ENCODE assay signal across 31 cellular contexts in the genomic region with DNA sequence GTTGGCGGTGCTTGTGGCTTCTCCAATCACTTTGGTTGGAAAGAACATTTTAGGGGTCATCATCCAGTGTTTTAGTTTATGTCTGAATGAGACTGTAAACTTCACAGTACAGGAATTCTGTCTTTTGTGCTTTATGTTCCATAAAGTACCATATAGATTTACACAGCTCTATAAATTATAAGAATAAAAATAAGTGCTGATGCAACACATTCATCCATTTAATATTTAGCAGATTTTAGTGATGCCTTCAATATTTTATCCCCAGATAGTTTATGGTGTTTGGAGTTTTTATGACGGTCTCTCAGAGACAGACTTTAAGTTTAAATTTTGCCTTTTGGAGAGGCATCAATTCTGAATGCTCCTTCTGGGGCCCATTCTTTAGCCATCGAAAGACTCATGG.
"Had no signal": no experiment of that assay in that cellular context is flagged by ENCODE, and none has a peak within 500 bp of the region (broad histone marks: within the 10 kb centered on the region; RNA-seq: fewer than 3 reads in every experiment).

No MANE protein-coding gene starts in this region.

- H3K9me3 Mint-ChIP-seq: naive thymus-derived CD8-positive, alpha-beta T cell; natural killer cell treated with Interleukin-12 subunit alpha and Interleukin-12 subunit beta and Interleukin-15 and Interleukin-18, amount 100 ng/mL, for 72 hours; neural progenitor cell; stimulated activated memory B cell treated with anti-CD40 and anti-IgM and Interleukin-4, amounts not matched to agents 10 μg/mL and 1 μg/mL and 100 μg/mL, for 72 hours; stimulated activated naive CD8-positive, alpha-beta T cell treated with anti-CD3 and anti-CD28 coated beads, Interleukin-15, amount 100 ng/mL, for 72 hours; type B pancreatic cell had no signal

- H3K27me3 ChIP-seq: neural progenitor cell, ovary, spleen, suprapubic skin, testis, tibial artery, transverse colon, upper lobe of right lung, uterus had no signal

- H3K9me3 ChIP-seq: ovary, psoas muscle, spleen, suprapubic skin, testis, tibial artery, transverse colon, upper lobe of right lung, uterus had no signal

- H3K27me3 Mint-ChIP-seq: progenitor cell of endocrine pancreas; stimulated activated memory B cell treated with anti-CD40 and anti-IgM and Interleukin-4, amounts not matched to agents 10 μg/mL and 1 μg/mL and 100 μg/mL, for 72 hours; stimulated activated naive CD8-positive, alpha-beta T cell treated with anti-CD3 and anti-CD28 coated beads, Interleukin-15, amount 100 ng/mL, for 72 hours had no signal

- H2AFZ ChIP-seq: neural progenitor cell, parathyroid adenoma had no signal

- DNase-seq: naive thymus-derived CD8-positive, alpha-beta T cell; occipital lobe; ovary; posterior cingulate gyrus; psoas muscle; right cardiac atrium; spleen; stimulated activated CD4-positive, alpha-beta T cell treated with anti-CD3 and anti-CD28 coated beads, Interleukin-12 subunit alpha, Interleukin-12 subunit beta, amount 100 ng/mL, for 4 hours; stimulated activated CD4-positive, alpha-beta T cell treated with anti-CD3 and anti-CD28 coated beads, Interleukin-1b, Interleukin-23, amount 100 ng/mL, for 48 hours; stimulated activated CD4-positive, alpha-beta T cell treated with anti-CD3 and anti-CD28 coated beads, Interleukin-4, amount 100 ng/mL, for 1 hour; stimulated activated CD4-positive, alpha-beta T cell treated with anti-CD3 and anti-CD28 coated beads, Interleukin-4, amount 100 ng/mL, for 4 hours; stimulated activated CD8-positive, alpha-beta memory T cell treated with anti-CD3 and anti-CD28 coated beads, Interleukin-4, amount 100 ng/mL, for 48 hours; stimulated activated naive CD4-positive, alpha-beta T cell; stimulated activated naive CD8-positive, alpha-beta T cell treated with anti-CD3 and anti-CD28 coated beads, Interleukin-15, amount 100 ng/mL, for 72 hours; stimulated activated naive CD8-positive, alpha-beta T cell treated with anti-CD3 and anti-CD28 coated beads, Interleukin-15, Interleukin-2, amounts not matched to agents 100 U/mL and 50 U/mL, for 24 hours; substantia nigra; testis; tibial artery; transverse colon; upper lobe of right lung; uterus had no signal

- H3K9ac ChIP-seq: neural progenitor cell, parathyroid adenoma had no signal

- ATAC-seq: naive thymus-derived CD8-positive, alpha-beta T cell; natural killer cell treated with Interleukin-12 subunit alpha and Interleukin-12 subunit beta and Interleukin-15 and Interleukin-18, amount 100 ng/mL, for 72 hours; psoas muscle; right cardiac atrium; sciatic nerve; stimulated activated memory B cell treated with anti-CD40 and anti-IgM and Interleukin-4, amounts not matched to agents 10 μg/mL and 1 μg/mL and 100 μg/mL, for 72 hours; stimulated activated naive CD8-positive, alpha-beta T cell treated with anti-CD3 and anti-CD28 coated beads, Interleukin-15, amount 100 ng/mL, for 72 hours; stimulated activated naive CD8-positive, alpha-beta T cell treated with anti-CD3 and anti-CD28 coated beads, Interleukin-15, Interleukin-2, amounts not matched to agents 100 U/mL and 50 U/mL, for 24 hours; upper lobe of right lung had no signal

- H3K36me3 Mint-ChIP-seq: naive thymus-derived CD8-positive, alpha-beta T cell; natural killer cell treated with Interleukin-12 subunit alpha and Interleukin-12 subunit beta and Interleukin-15 and Interleukin-18, amount 100 ng/mL, for 72 hours; neural progenitor cell; stimulated activated memory B cell treated with anti-CD40 and anti-IgM and Interleukin-4, amounts not matched to agents 10 μg/mL and 1 μg/mL and 100 μg/mL, for 72 hours; type B pancreatic cell had no signal

- H3K4me3 Mint-ChIP-seq: naive thymus-derived CD8-positive, alpha-beta T cell; natural killer cell treated with Interleukin-12 subunit alpha and Interleukin-12 subunit beta and Interleukin-15 and Interleukin-18, amount 100 ng/mL, for 72 hours; neural progenitor cell; stimulated activated memory B cell treated with anti-CD40 and anti-IgM and Interleukin-4, amounts not matched to agents 10 μg/mL and 1 μg/mL and 100 μg/mL, for 72 hours; stimulated activated naive CD8-positive, alpha-beta T cell treated with anti-CD3 and anti-CD28 coated beads, Interleukin-15, amount 100 ng/mL, for 72 hours; type B pancreatic cell had no signal

- H3K36me3 ChIP-seq: neural progenitor cell, ovary, spleen, suprapubic skin, tibial artery, transverse colon, upper lobe of right lung, uterus had no signal

- H3K4me2 ChIP-seq: neural progenitor cell, smooth muscle cell had no signal

- H3K4me1 ChIP-seq: neural progenitor cell, parathyroid adenoma, psoas muscle, spleen, suprapubic skin, testis, tibial artery, transverse colon, upper lobe of right lung, uterus had no signal

- H3K4me1 Mint-ChIP-seq: naive thymus-derived CD8-positive, alpha-beta T cell; neural progenitor cell; stimulated activated memory B cell treated with anti-CD40 and anti-IgM and Interleukin-4, amounts not matched to agents 10 μg/mL and 1 μg/mL and 100 μg/mL, for 72 hours; stimulated activated naive CD8-positive, alpha-beta T cell treated with anti-CD3 and anti-CD28 coated beads, Interleukin-15, amount 100 ng/mL, for 72 hours had no signal

- H3K27ac ChIP-seq: neural progenitor cell, ovary, parathyroid adenoma, psoas muscle, skin epidermis, spleen, suprapubic skin, testis, tibial artery, transverse colon, upper lobe of right lung, uterus had no signal

- H3K4me3 ChIP-seq: neural progenitor cell, ovary, psoas muscle, skin epidermis, smooth muscle cell, spleen, suprapubic skin, testis, tibial artery, transverse colon, upper lobe of right lung, uterus had no signal

- H3K27ac Mint-ChIP-seq: naive thymus-derived CD8-positive, alpha-beta T cell; natural killer cell treated with Interleukin-12 subunit alpha and Interleukin-12 subunit beta and Interleukin-15 and Interleukin-18, amount 100 ng/mL, for 72 hours; neural progenitor cell; progenitor cell of endocrine pancreas; stimulated activated memory B cell treated with anti-CD40 and anti-IgM and Interleukin-4, amounts not matched to agents 10 μg/mL and 1 μg/mL and 100 μg/mL, for 72 hours; stimulated activated naive CD8-positive, alpha-beta T cell treated with anti-CD3 and anti-CD28 coated beads, Interleukin-15, amount 100 ng/mL, for 72 hours; type B pancreatic cell had no signal
